In genomic region chr16:1942810-1943726, GRCh38 we compare ENCODE assay signal across 8 cellular contexts. TPM values are rescaled to one million over a fixed set of nuclear protein-coding genes. Genes with fewer than 3 reads are reported as not detected.
DNase-seq lines count a peak whose midpoint lies in the region; ATAC-seq and TF ChIP-seq lines count a peak whose summit lies in the region.

Gene MSRB1 (minus strand): TSS chr16:1943199. CDS start chr16:1943156, 43 bp downstream.

- no peaks in the 10 kb centered on the region for H3K9me2 ChIP-seq in PC-9 (ENCODE audit: insufficient read depth)

- peaks cover 18% of the 10 kb centered on the region for H3K4me1 ChIP-seq in PC-9 (replicated peaks; ENCODE audit: insufficient read depth)
- peaks cover 15% of the 10 kb centered on the region for H3K4me1 ChIP-seq in mucosa of stomach (ENCODE audit: control insufficient read depth, insufficient read depth, low read length)

- no TSS peak for BruUV-seq in PC-9 (replicated peaks; lab: Mats Ljungman, UMichigan)

- H3K9me3 ChIP-seq in PC-9 (ENCODE audit: insufficient read depth, low read depth) (no peaks in the 10 kb centered on the region), mucosa of stomach (ENCODE audit: control insufficient read depth, low read length) (no peaks in the 10 kb centered on the region)

- H3K4me3 ChIP-seq in Jurkat, Clone E6-1 (ENCODE audit: low read length), result peak within 1 kb of the TSS; percentile 58
- H3K4me3 ChIP-seq in PC-9 (peak within 1 kb of the TSS; percentile 81), mucosa of stomach (ENCODE audit: low read length) (peak within 1 kb of the TSS; percentile 77)

- CTCF ChIA-PET in PC-9 (lab: Charles Lee), result interaction anchor here (0.6 to 0.7 kb wide), 2 partner anchors 245 to 373 kb away, joined by 3 to 5 read pairs; no protein-coding TSS in a partner anchor

- intact Hi-C loops in PC-9 (cut with micrococcal nuclease; ENCODE audit: unreplicated experiment), result loop anchor here (2.0 to 5.0 kb wide), 2 partner anchors 16 to 161 kb away; partner anchors contain the start of genes NDUFB10, NUBP2 and SPSB3

- TF ChIP-seq CTCF in PC-9 (conservative IDR thresholded peaks at IDR 0.05), result no peak

- H3F3A ChIP-seq in PC-9 (ENCODE audit: insufficient read depth, low read depth), result peaks cover 37% of the 10 kb centered on the region; the same call in 1 of the 2 replicates

- peaks cover 18% of the 10 kb centered on the region; the same call in 1 of the 2 replicates for H3K79me2 ChIP-seq in PC-9 (ENCODE audit: low read depth)

- peak within 1 kb of the TSS; percentile 86 for H3K4me2 ChIP-seq in PC-9

- H2AFZ ChIP-seq in PC-9, result peak within 1 kb of the TSS; percentile 94

- DNase-seq in DMS114 treated with DMSO at 0.1 percent for 48 hours (lab: John Stamatoyannopoulos, UW; ENCODE audit: unreplicated experiment) (peak; percentile 96), PC-9 (peak; percentile 93 to 100), epithelial cell of prostate (ENCODE audit: low read depth, low spot score) (peak; percentile 71)
- DNase-seq in Jurkat, Clone E6-1 (ENCODE audit: low read depth, low spot score), result peak; percentile 95
- DNase-seq in activated T-cell treated with anti-CD3 and anti-CD28 coated beads, Interleukin-2, amount 50 U/mL, for 1 hour, result peak; percentile 98
- peak; percentile 94 to 97 for DNase-seq in stimulated activated CD8-positive, alpha-beta memory T cell treated with anti-CD3 and anti-CD28 coated beads, Interleukin-7, amount 100 ng/mL, for 1 hour (ENCODE audit: low read depth in 2 of 2)

- H4K20me1 ChIP-seq in PC-9 (ENCODE audit: insufficient read depth), result 0 out of 2 replicates have a peak, but pooled peaks cover 3% of the 10 kb centered on the region

- H3K27me3 ChIP-seq in PC-9 (ENCODE audit: insufficient read depth, low read depth) (no peaks in the 10 kb centered on the region), mucosa of stomach (ENCODE audit: control insufficient read depth, insufficient read depth, low read length) (no peaks in the 10 kb centered on the region)

- H3K27ac ChIP-seq in PC-9, result peak within 1 kb of the TSS; percentile 61
- H3K27ac ChIP-seq in epithelial cell of prostate, result peak within 1 kb of the TSS; percentile 21

- H3K36me3 ChIP-seq in PC-9 (ENCODE audit: low read depth) (no peaks in the 10 kb centered on the region), mucosa of stomach (ENCODE audit: control insufficient read depth, insufficient read depth, low read length) (no peaks in the 10 kb centered on the region)

- POLR2A ChIA-PET in PC-9 (lab: Charles Lee; ENCODE audit: unreplicated experiment), result interaction anchor here (0.5 to 1.0 kb wide), 5 partner anchors 9 to 771 kb away, joined by 3 to 13 read pairs (median 4); partner anchors contain the start of genes RAB26, RPS2 and UQCC4

- H3K9ac ChIP-seq in mucosa of stomach (ENCODE audit: low read length), result peak within 1 kb of the TSS; percentile 80

- ATAC-seq in GM21619 (IDR thresholded peaks at IDR 0.05; ENCODE audit: unreplicated experiment), result peak; percentile 92

RNA-seq across cellular contexts. Expression of gene MSRB1, which starts in this region (rescaled TPM):
- 43.8 TPM for polyA plus RNA-seq in Jurkat, Clone E6-1 (2012; ENCODE audit: insufficient read depth, insufficient read length)
- total RNA-seq in PC-9 (2021), result 49.4 and 54.9 TPM in 2 replicates

Comparison
In these comparisons a context has a peak if more than half of its experiments do, and no peak if none do; other contexts are left out.
1. Peak in every context shown above with its lines: DNase-seq, ATAC-seq, H3K4me3 ChIP-seq and H3K27ac ChIP-seq.